20 cellular contexts compared by ENCODE assay signal in genomic region chr6:150987855-150988484, GRCh38.
A peak's percentile ranks its signal among the peaks of the same experiment; 100 is the strongest.
DNase-seq lines count a peak whose midpoint lies in the region; ATAC-seq and TF ChIP-seq lines count a peak whose summit lies in the region.
"Had no signal": no experiment of that assay in that cellular context is flagged by ENCODE, and none has a peak within 500 bp of the region (broad histone marks: within the 10 kb centered on the region; RNA-seq: fewer than 3 reads in every experiment).

No MANE protein-coding gene starts in this region.

- H3K9me3 ChIP-seq in CD4-positive, alpha-beta memory T cell (ENCODE audit: control insufficient read depth in 1 of 2, low read length in 2 of 2): no peaks in the 10 kb centered on the region
- H3K9me3 ChIP-seq in SK-N-SH: no peaks in the 10 kb centered on the region
- H3K9me3 ChIP-seq: MG63, neutrophil, prostate gland, stomach had no signal

- H3K4me2 ChIP-seq in SK-N-SH: no peak overlapping the region

- 44% methylated on average over 5 of the region's 5 CpGs for WGBS in SK-N-SH (ENCODE audit: low lambda C conversion rate)

- TF ChIP-seq RAD21 in SK-N-SH (IDR thresholded peaks at IDR 0.05; ENCODE audit: low read length): no peak

- TF ChIP-seq EP300 in SK-N-SH (IDR thresholded peaks at IDR 0.05; ENCODE audit: borderline replicate concordance in 1 of 2, low read depth in 1 of 2, low read length in 1 of 2): no peak

- CTCF ChIA-PET in activated CD4-positive, alpha-beta T cell treated with anti-CD3 and anti-CD28 coated beads for 36 hours (lab: Charles Lee): interaction anchor here (0.5 to 1.9 kb wide), 6 partner anchors 17 to 1110 kb away, joined by 3 to 10 read pairs (median 3); no protein-coding TSS in a partner anchor
- CTCF ChIA-PET in CD4-positive, alpha-beta memory T cell (lab: Charles Lee; ENCODE audit: partially characterized antibody): interaction anchor here (0.9 to 5.0 kb wide), 5 partner anchors 11 to 337 kb away, joined by 3 to 30 read pairs (median 4); no protein-coding TSS in a partner anchor
- CTCF ChIA-PET in SK-N-SH (lab: Yijun Ruan, JAX): interaction anchor here (0.7 to 1.7 kb wide), 4 partner anchors 12 to 814 kb away, joined by 3 to 5 read pairs (median 3); no protein-coding TSS in a partner anchor

- H3K4me1 Mint-ChIP-seq in activated CD4-positive, alpha-beta T cell treated with anti-CD3 and anti-CD28 coated beads for 36 hours: peaks cover 15% of the 10 kb centered on the region
- peaks cover 5 to 8% (median 7%) of the 10 kb centered on the region in 4 donors for H3K4me1 Mint-ChIP-seq in CD4-positive, alpha-beta memory T cell
- H3K4me1 Mint-ChIP-seq in central memory CD8-positive, alpha-beta T cell: no peaks in the 10 kb centered on the region

- peaks cover 3% of the 10 kb centered on the region for H3K9me3 Mint-ChIP-seq in activated CD4-positive, alpha-beta T cell treated with anti-CD3 and anti-CD28 coated beads for 36 hours (ENCODE audit: low read depth)
- H3K9me3 Mint-ChIP-seq in CD4-positive, alpha-beta memory T cell: peaks cover 0 to 2% (median 0%) of the 10 kb centered on the region in 8 donors
- H3K9me3 Mint-ChIP-seq in central memory CD8-positive, alpha-beta T cell: no peaks in the 10 kb centered on the region
- H3K9me3 Mint-ChIP-seq: activated naive CD8-positive, alpha-beta T cell treated with anti-CD3 and anti-CD28 coated beads for 36 hours; type B pancreatic cell had no signal

- H3K36me3 Mint-ChIP-seq in activated CD4-positive, alpha-beta T cell treated with anti-CD3 and anti-CD28 coated beads for 36 hours (ENCODE audit: low read depth): peaks cover 40% of the 10 kb centered on the region
- peaks cover 0 to 18% of the 10 kb centered on the region in 2 donors for H3K36me3 Mint-ChIP-seq in CD4-positive, alpha-beta memory T cell
- H3K36me3 Mint-ChIP-seq in central memory CD8-positive, alpha-beta T cell (ENCODE audit: insufficient read depth): no peaks in the 10 kb centered on the region

- no peak overlapping the region for H3K4me3 ChIP-seq in CD4-positive, alpha-beta memory T cell (ENCODE audit: low read length in 2 of 2)
- H3K4me3 ChIP-seq in SK-N-SH (ENCODE audit: low read depth in 2 of 2, low read length in 1 of 2): no peak overlapping the region
- H3K4me3 ChIP-seq: lung, MG63, prostate gland, stomach had no signal

- no peaks in the 10 kb centered on the region for H3K36me3 ChIP-seq in CD4-positive, alpha-beta memory T cell (ENCODE audit: insufficient read depth, low read length)
- peaks cover 12 to 20% of the 10 kb centered on the region in 2 experiments for H3K36me3 ChIP-seq in SK-N-SH (replicated peaks in 1 of 2; ENCODE audit: control insufficient read depth in 1 of 2, insufficient read depth in 2 of 2, low read length in 1 of 2)
- H3K36me3 ChIP-seq: neutrophil, prostate gland had no signal

- H3F3A ChIP-seq in SK-N-SH (replicated peaks; ENCODE audit: insufficient read depth): no peaks in the 10 kb centered on the region

- no peak overlapping the region for H3K9ac ChIP-seq in SK-N-SH

- peaks cover 10% of the 10 kb centered on the region for H3K4me1 ChIP-seq in CD4-positive, alpha-beta memory T cell (ENCODE audit: insufficient read depth, low read length)
- H3K4me1 ChIP-seq in SK-N-SH (ENCODE audit: control insufficient read depth in 1 of 2, insufficient read depth in 2 of 2, low read depth in 1 of 2, low read length in 1 of 2): peaks cover 0 to 2% of the 10 kb centered on the region in 2 experiments; a peak in 2 of 4 replicates
- H3K4me1 ChIP-seq: prostate gland, stomach had no signal

- H3K9me2 ChIP-seq in SK-N-SH: no peaks in the 10 kb centered on the region

- TF ChIP-seq CTCF in SK-N-SH (IDR thresholded peaks at IDR 0.05): no peak

- H3K27ac ChIP-seq in CD4-positive, alpha-beta memory T cell (ENCODE audit: low read depth, low read length): no peak overlapping the region
- H3K27ac ChIP-seq in SK-N-SH (ENCODE audit: low read depth in 2 of 2, low read length in 1 of 2): no peak overlapping the region; a peak in 1 of 4 replicates
- H3K27ac ChIP-seq: neutrophil, prostate gland had no signal

- peak overlapping the region; percentile 94 for H3K27ac Mint-ChIP-seq in activated CD4-positive, alpha-beta T cell treated with anti-CD3 and anti-CD28 coated beads for 36 hours
- peak overlapping the region in 3 of 7 donors; percentile 51 to 86 (median 85) for H3K27ac Mint-ChIP-seq in CD4-positive, alpha-beta memory T cell
- peak overlapping the region; percentile 73 for H3K27ac Mint-ChIP-seq in central memory CD8-positive, alpha-beta T cell (ENCODE audit: low read depth)
- H3K27ac Mint-ChIP-seq: type B pancreatic cell had no signal

- ATAC-seq in activated CD4-positive, alpha-beta T cell treated with anti-CD3 and anti-CD28 coated beads for 36 hours: no peak
- no peak for ATAC-seq in central memory CD8-positive, alpha-beta T cell (replicated peaks; ENCODE audit: extremely low read depth, poor library complexity, severe bottlenecking)
- ATAC-seq in GM18868 (IDR thresholded peaks at IDR 0.05; ENCODE audit: unreplicated experiment): no peak

- no peaks in the 10 kb centered on the region for H3K27me3 ChIP-seq in CD4-positive, alpha-beta memory T cell (ENCODE audit: insufficient read depth, low read length)
- H3K27me3 ChIP-seq in SK-N-SH (ENCODE audit: insufficient read depth): no peaks in the 10 kb centered on the region
- H3K27me3 ChIP-seq: MG63, neutrophil, stomach had no signal

- no peak for DNase-seq in activated CD4-positive, alpha-beta T cell treated with anti-CD3 and anti-CD28 coated beads for 36 hours
- no peak for DNase-seq in activated CD4-positive, alpha-beta T cell treated with anti-CD3 and anti-CD28 coated beads, Interleukin-2, amount 50 U/mL, for 48 hours
- DNase-seq in CD4-positive, alpha-beta memory T cell: no peak
- DNase-seq in SK-N-SH: no peak
- no peak for DNase-seq in central memory CD8-positive, alpha-beta T cell (ENCODE audit: low spot score in 2 of 2)
- no peak for DNase-seq in HPDE6-E6E7 (ENCODE audit: extremely low spot score)
- DNase-seq in middle frontal gyrus (ENCODE audit: extremely low spot score, low spot score): no peak
- DNase-seq: activated CD4-positive, alpha-beta T cell treated with anti-CD3 and anti-CD28 coated beads for 1 hour; activated naive CD8-positive, alpha-beta T cell treated with anti-CD3 and anti-CD28 coated beads for 36 hours; KBM-7; MG63; NCI-H2029 treated with DMSO at 0.1 percent for 48 hours; NCI-H226; NCI-H774; stomach had no signal

- no peaks in the 10 kb centered on the region for H4K20me1 ChIP-seq in SK-N-SH (ENCODE audit: insufficient read depth)

- H3K4me3 Mint-ChIP-seq in activated CD4-positive, alpha-beta T cell treated with anti-CD3 and anti-CD28 coated beads for 36 hours: no peak overlapping the region
- peak overlapping the region in 6 of 8 donors; percentile 77 to 84 (median 82) for H3K4me3 Mint-ChIP-seq in CD4-positive, alpha-beta memory T cell
- peak overlapping the region; percentile 56 for H3K4me3 Mint-ChIP-seq in central memory CD8-positive, alpha-beta T cell
- H3K4me3 Mint-ChIP-seq: activated naive CD8-positive, alpha-beta T cell treated with anti-CD3 and anti-CD28 coated beads for 36 hours; type B pancreatic cell had no signal

- intact Hi-C loops in activated CD4-positive, alpha-beta T cell treated with anti-CD3 and anti-CD28 coated beads for 36 hours (cut with DNase I, micrococcal nuclease): loop anchor here in 1 of 2 experiments (1.0 to 2.0 kb wide), 2 partner anchors 121 to 296 kb away; no protein-coding TSS in a partner anchor
- intact Hi-C loops in CD4-positive, alpha-beta memory T cell (cut with micrococcal nuclease): no loop called here

- H3K27me3 Mint-ChIP-seq in activated CD4-positive, alpha-beta T cell treated with anti-CD3 and anti-CD28 coated beads for 36 hours: no peaks in the 10 kb centered on the region
- no peaks in the 10 kb centered on the region for H3K27me3 Mint-ChIP-seq in CD4-positive, alpha-beta memory T cell
- no peaks in the 10 kb centered on the region for H3K27me3 Mint-ChIP-seq in central memory CD8-positive, alpha-beta T cell
- H3K27me3 Mint-ChIP-seq: activated naive CD8-positive, alpha-beta T cell treated with anti-CD3 and anti-CD28 coated beads for 36 hours; type B pancreatic cell had no signal

- no peak overlapping the region for H2AFZ ChIP-seq in SK-N-SH (ENCODE audit: low read depth)

- POLR2A ChIA-PET in activated CD4-positive, alpha-beta T cell treated with anti-CD3 and anti-CD28 coated beads for 36 hours (lab: Charles Lee): interaction anchor here (0.6 kb wide), 1 partner anchor 101 kb away, joined by 3 read pairs; no protein-coding TSS in a partner anchor
- POLR2A ChIA-PET in CD4-positive, alpha-beta memory T cell (lab: Charles Lee; ENCODE audit: partially characterized antibody): interaction anchor here (1.2 to 1.8 kb wide), 3 partner anchors 17 to 402 kb away, joined by 3 to 11 read pairs (median 5); no protein-coding TSS in a partner anchor
- POLR2A ChIA-PET in SK-N-SH (lab: Yijun Ruan, JAX): no interaction called here

- peaks cover 4% of the 10 kb centered on the region; the same call in 1 of the 2 replicates for H3K79me2 ChIP-seq in SK-N-SH (ENCODE audit: insufficient read depth)

TF ChIP-seq in SK-N-SH, 30 proteins besides CTCF, POLR2A, EP300 and RAD21:
- TF ChIP-seq TAF1 (IDR thresholded peaks at IDR 0.05; ENCODE audit: borderline replicate concordance, low read depth, low read length) (no peak), SIN3A (IDR thresholded peaks at IDR 0.05; ENCODE audit: borderline replicate concordance, low read depth, low read length) (no peak), MEF2A (IDR thresholded peaks at IDR 0.05; ENCODE audit: borderline replicate concordance, low read depth) (no peak), TCF12 (IDR thresholded peaks at IDR 0.05) (0 out of 2 replicates have a peak, but pooled peaks have one; percentile 10)
TF ChIP-seq in SK-N-SH: peak in this region for 1.
